ENCODE assay signal across 22 cellular contexts in the genomic region with DNA sequence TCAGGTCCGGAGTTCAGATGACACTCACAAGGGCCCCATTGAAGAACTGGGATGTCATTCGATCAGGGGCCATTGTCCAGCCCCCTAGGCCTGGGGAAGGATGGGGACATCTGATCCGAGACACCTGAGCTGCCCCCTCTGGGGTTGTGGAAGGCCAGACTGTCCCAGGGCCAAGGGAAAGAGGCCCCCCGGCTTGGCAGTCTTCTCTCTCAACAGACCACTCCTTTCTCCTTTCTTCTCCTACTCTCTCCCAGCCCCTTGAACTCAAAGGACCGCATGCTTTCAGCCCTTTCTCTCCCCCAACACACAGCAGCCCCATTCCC. TPM values are rescaled to one million over a fixed set of nuclear protein-coding genes. Genes with fewer than 3 reads are reported as not detected.
DNase-seq lines count a peak whose midpoint lies in the region; TF ChIP-seq lines count a peak whose summit lies in the region.
"Had no signal": no experiment of that assay in that cellular context is flagged by ENCODE, and none has a peak within 500 bp of the region (broad histone marks: within the 10 kb centered on the region; RNA-seq: fewer than 3 reads in every experiment).

No MANE protein-coding gene starts in this region.

- H3K4me3 Mint-ChIP-seq in neural crest cell = peak overlapping the region; percentile 67
- no peak overlapping the region for H3K4me3 Mint-ChIP-seq in activated CD4-positive, alpha-beta memory T cell treated with anti-CD3 and anti-CD28 coated beads, Interleukin-2, amount 10 ng/mL, durations not matched to agents 7 days and 5 days
- H3K4me3 Mint-ChIP-seq: activated CD4-positive, alpha-beta T cell treated with anti-CD3 and anti-CD28 coated beads, Interleukin-2, amount 10 ng/mL, durations not matched to agents 7 days and 5 days; activated naive CD8-positive, alpha-beta T cell treated with anti-CD3 and anti-CD28 coated beads, Interleukin-2, amount 10 ng/mL, durations not matched to agents 7 days and 5 days; activated T-cell treated with anti-CD3 and anti-CD28 coated beads, Interleukin-2, amount 50 U/mL, for 24 hours; CD14-positive monocyte; neural progenitor cell had no signal

- H3K9me3 ChIP-seq in tibial artery = no peaks in the 10 kb centered on the region

- POLR2A ChIA-PET in activated CD4-positive, alpha-beta memory T cell treated with anti-CD3 and anti-CD28 coated beads, Interleukin-2, amount 10 ng/mL, durations not matched to agents 7 days and 5 days (lab: Charles Lee) = interaction anchor here (0.7 kb wide), 1 partner anchor 20 kb away, joined by 3 read pairs; no protein-coding TSS in a partner anchor

- H3K27ac ChIP-seq in tibial artery = peak overlapping the region; percentile 89 to 92
- H3K27ac ChIP-seq: neural progenitor cell, SK-N-MC had no signal

- peaks cover 44% of the 10 kb centered on the region for H3K4me1 Mint-ChIP-seq in neural crest cell
- H3K4me1 Mint-ChIP-seq in activated CD4-positive, alpha-beta memory T cell treated with anti-CD3 and anti-CD28 coated beads, Interleukin-2, amount 10 ng/mL, durations not matched to agents 7 days and 5 days = peaks cover 24% of the 10 kb centered on the region

- peaks cover 7% of the 10 kb centered on the region for H3K36me3 Mint-ChIP-seq in neural crest cell (ENCODE audit: low read depth)
- H3K36me3 Mint-ChIP-seq in activated CD4-positive, alpha-beta memory T cell treated with anti-CD3 and anti-CD28 coated beads, Interleukin-2, amount 10 ng/mL, durations not matched to agents 7 days and 5 days (ENCODE audit: low read depth) = peaks cover 7% of the 10 kb centered on the region

- intact Hi-C loops in cardiac septum (cut with DNase I) (loop anchor here (5.0 kb wide), 1 partner anchor 43 kb away; a partner anchor contains a TSS), tibial artery (cut with DNase I; ENCODE audit: low total_unique reads) (no loop called here)

- no peaks in the 10 kb centered on the region for H3K27me3 ChIP-seq in tibial artery
- H3K27me3 ChIP-seq: neural progenitor cell had no signal

- DNase-seq in activated effector memory CD4-positive, alpha-beta T cell treated with anti-CD3 and anti-CD28 coated beads, Interleukin-2, amount 50 U/mL, for 16 hours = peak; percentile 44
- no peak for DNase-seq in activated effector memory CD4-positive, alpha-beta T cell treated with Interleukin-2 at 50 U/mL for 16 hours
- DNase-seq in cardiac septum (ENCODE audit: low spot score) (peak; percentile 60), neural crest cell (ENCODE audit: low read depth, low spot score) (no peak), tibial artery (peak in 1 of 2 donors; percentile 63), NCI-H1436 treated with DMSO at 0.1 percent for 48 hours (lab: John Stamatoyannopoulos, UW) (no peak)
- no peak for DNase-seq in stimulated activated CD8-positive, alpha-beta memory T cell treated with anti-CD3 and anti-CD28 coated beads, Interleukin-4, amount 100 ng/mL, for 48 hours
- DNase-seq in activated CD4-positive, alpha-beta memory T cell treated with anti-CD3 and anti-CD28 coated beads, Interleukin-2, amount 10 ng/mL, durations not matched to agents 7 days and 5 days = no peak
- DNase-seq: activated CD4-positive, alpha-beta T cell treated with anti-CD3 and anti-CD28 coated beads, Interleukin-2, amount 10 ng/mL, durations not matched to agents 7 days and 5 days; activated naive CD8-positive, alpha-beta T cell treated with anti-CD3 and anti-CD28 coated beads, Interleukin-2, amount 10 ng/mL, durations not matched to agents 7 days and 5 days; activated T-cell treated with anti-CD3 and anti-CD28 coated beads, Interleukin-2, amount 50 U/mL, for 24 hours; foreskin melanocyte; mammary epithelial cell; NCI-H2081 treated with DMSO at 0.1 percent for 48 hours; NCI-H526 treated with DMSO at 0.1 percent for 48 hours; OCI-M1; stimulated activated CD4-positive, alpha-beta T cell treated with anti-CD3 and anti-CD28 coated beads, Interleukin-1b, Interleukin-23, amount 100 ng/mL, for 48 hours had no signal

- H3K27me3 Mint-ChIP-seq in neural crest cell (ENCODE audit: low read depth) = no peaks in the 10 kb centered on the region
- H3K27me3 Mint-ChIP-seq in activated CD4-positive, alpha-beta memory T cell treated with anti-CD3 and anti-CD28 coated beads, Interleukin-2, amount 10 ng/mL, durations not matched to agents 7 days and 5 days = no peaks in the 10 kb centered on the region
- H3K27me3 Mint-ChIP-seq: activated CD4-positive, alpha-beta T cell treated with anti-CD3 and anti-CD28 coated beads, Interleukin-2, amount 10 ng/mL, durations not matched to agents 7 days and 5 days; activated naive CD8-positive, alpha-beta T cell treated with anti-CD3 and anti-CD28 coated beads, Interleukin-2, amount 10 ng/mL, durations not matched to agents 7 days and 5 days had no signal

- H3K27ac Mint-ChIP-seq in neural crest cell (ENCODE audit: unreplicated experiment) = no peak overlapping the region
- no peak overlapping the region for H3K27ac Mint-ChIP-seq in activated CD4-positive, alpha-beta memory T cell treated with anti-CD3 and anti-CD28 coated beads, Interleukin-2, amount 10 ng/mL, durations not matched to agents 7 days and 5 days
- H3K27ac Mint-ChIP-seq: activated CD4-positive, alpha-beta T cell treated with anti-CD3 and anti-CD28 coated beads, Interleukin-2, amount 10 ng/mL, durations not matched to agents 7 days and 5 days; activated naive CD8-positive, alpha-beta T cell treated with anti-CD3 and anti-CD28 coated beads, Interleukin-2, amount 10 ng/mL, durations not matched to agents 7 days and 5 days; activated T-cell treated with anti-CD3 and anti-CD28 coated beads, Interleukin-2, amount 50 U/mL, for 24 hours; CD14-positive monocyte; neural progenitor cell had no signal

- TF ChIP-seq CTCF in neural crest cell (conservative IDR thresholded peaks at IDR 0.05) = no peak
- TF ChIP-seq CTCF in tibial artery (IDR thresholded peaks at IDR 0.05) = no peak

- CTCF ChIA-PET in activated CD4-positive, alpha-beta memory T cell treated with anti-CD3 and anti-CD28 coated beads, Interleukin-2, amount 10 ng/mL, durations not matched to agents 7 days and 5 days (lab: Charles Lee) = interaction anchor here (1.1 kb wide), 1 partner anchor 118 kb away, joined by 4 read pairs; no protein-coding TSS in a partner anchor

- H3K9me3 Mint-ChIP-seq in neural crest cell = peaks cover 3% of the 10 kb centered on the region
- no peaks in the 10 kb centered on the region for H3K9me3 Mint-ChIP-seq in activated CD4-positive, alpha-beta memory T cell treated with anti-CD3 and anti-CD28 coated beads, Interleukin-2, amount 10 ng/mL, durations not matched to agents 7 days and 5 days
- H3K9me3 Mint-ChIP-seq: activated CD4-positive, alpha-beta T cell treated with anti-CD3 and anti-CD28 coated beads, Interleukin-2, amount 10 ng/mL, durations not matched to agents 7 days and 5 days; activated naive CD8-positive, alpha-beta T cell treated with anti-CD3 and anti-CD28 coated beads, Interleukin-2, amount 10 ng/mL, durations not matched to agents 7 days and 5 days; activated T-cell treated with anti-CD3 and anti-CD28 coated beads, Interleukin-2, amount 50 U/mL, for 24 hours; CD14-positive monocyte; IgD-negative memory B cell; neural progenitor cell had no signal

- H3K4me1 ChIP-seq in tibial artery = peaks cover 0 to 66% (median 46%) of the 10 kb centered on the region in 4 donors

- H3K4me3 ChIP-seq in tibial artery = no peak overlapping the region
- H3K4me3 ChIP-seq: neural progenitor cell, SK-N-MC had no signal

- H3K36me3 ChIP-seq in tibial artery = no peaks in the 10 kb centered on the region
- H3K36me3 ChIP-seq: neural progenitor cell had no signal

RNA-seq across cellular contexts. Expression of a gene that starts 1.1 kb away (rescaled TPM):
- total RNA-seq in cardiac septum (1,915 TPM), neural crest cell (not detected in 2 replicates)
- total RNA-seq in activated CD4-positive, alpha-beta memory T cell treated with anti-CD3 and anti-CD28 coated beads, Interleukin-2, amount 10 ng/mL, durations not matched to agents 7 days and 5 days = not detected
- total RNA-seq: activated CD4-positive, alpha-beta T cell treated with anti-CD3 and anti-CD28 coated beads, Interleukin-2, amount 10 ng/mL, durations not matched to agents 7 days and 5 days; activated naive CD8-positive, alpha-beta T cell treated with anti-CD3 and anti-CD28 coated beads, Interleukin-2, amount 10 ng/mL, durations not matched to agents 7 days and 5 days; mammary epithelial cell; ureter had no signal

RNA-seq across cellular contexts. Expression of a gene that starts 2.0 kb away (rescaled TPM):
- total RNA-seq in cardiac septum (200 TPM), neural crest cell (30.2 and 33.7 TPM in 2 replicates)
- total RNA-seq in activated CD4-positive, alpha-beta memory T cell treated with anti-CD3 and anti-CD28 coated beads, Interleukin-2, amount 10 ng/mL, durations not matched to agents 7 days and 5 days = 1 to 10 TPM; 6.1 TPM

RNA-seq across cellular contexts. Expression of a gene that starts 4.6 kb away (rescaled TPM):
- total RNA-seq in cardiac septum (90.4 TPM), neural crest cell (132 and 136 TPM in 2 replicates)
- total RNA-seq in activated CD4-positive, alpha-beta memory T cell treated with anti-CD3 and anti-CD28 coated beads, Interleukin-2, amount 10 ng/mL, durations not matched to agents 7 days and 5 days = 10 to 100 TPM; 84.7 to 87.1 TPM

RNA-seq across cellular contexts. Expression of a gene that starts 13.2 kb away (rescaled TPM):
- total RNA-seq in cardiac septum = 3.4 TPM
- total RNA-seq in neural crest cell = not detected in 2 replicates
- not detected for total RNA-seq in activated CD4-positive, alpha-beta memory T cell treated with anti-CD3 and anti-CD28 coated beads, Interleukin-2, amount 10 ng/mL, durations not matched to agents 7 days and 5 days
- total RNA-seq: activated CD4-positive, alpha-beta T cell treated with anti-CD3 and anti-CD28 coated beads, Interleukin-2, amount 10 ng/mL, durations not matched to agents 7 days and 5 days; activated naive CD8-positive, alpha-beta T cell treated with anti-CD3 and anti-CD28 coated beads, Interleukin-2, amount 10 ng/mL, durations not matched to agents 7 days and 5 days had no signal

RNA-seq across cellular contexts. Expression of a gene that starts 16.4 kb away (rescaled TPM):
- total RNA-seq in cardiac septum (39.8 TPM), neural crest cell (5.3 and 7.1 TPM in 2 replicates)
- not detected for total RNA-seq in activated CD4-positive, alpha-beta memory T cell treated with anti-CD3 and anti-CD28 coated beads, Interleukin-2, amount 10 ng/mL, durations not matched to agents 7 days and 5 days
- total RNA-seq: activated CD4-positive, alpha-beta T cell treated with anti-CD3 and anti-CD28 coated beads, Interleukin-2, amount 10 ng/mL, durations not matched to agents 7 days and 5 days; activated naive CD8-positive, alpha-beta T cell treated with anti-CD3 and anti-CD28 coated beads, Interleukin-2, amount 10 ng/mL, durations not matched to agents 7 days and 5 days had no signal

Comparison
In these comparisons a context has a peak if more than half of its experiments do, and no peak if none do; other contexts are left out.
1. DNase-seq: peak in activated effector memory CD4-positive, alpha-beta T cell treated with anti-CD3 and anti-CD28 coated beads, Interleukin-2, amount 50 U/mL, for 16 hours (single experiment) and cardiac septum (single experiment); none in activated effector memory CD4-positive, alpha-beta T cell treated with Interleukin-2 at 50 U/mL for 16 hours (single experiment), neural crest cell (single experiment), stimulated activated CD8-positive, alpha-beta memory T cell treated with anti-CD3 and anti-CD28 coated beads, Interleukin-4, amount 100 ng/mL, for 48 hours (single experiment), activated CD4-positive, alpha-beta memory T cell treated with anti-CD3 and anti-CD28 coated beads, Interleukin-2, amount 10 ng/mL, durations not matched to agents 7 days and 5 days (single experiment) and NCI-H1436 treated with DMSO at 0.1 percent for 48 hours (single experiment).
2. RNA of a gene that starts 1.1 kb away (total RNA-seq): 1,915 TPM in cardiac septum (single experiment); not detected in neural crest cell and not detected in activated CD4-positive, alpha-beta memory T cell treated with anti-CD3 and anti-CD28 coated beads, Interleukin-2, amount 10 ng/mL, durations not matched to agents 7 days and 5 days; every median in the first group is over 1,000 times any median in the second.